16 cellular contexts compared by ENCODE assay signal in genomic region chr10:86188796-86189558, GRCh38.
"Had no signal": no experiment of that assay in that cellular context is flagged by ENCODE, and none has a peak within 500 bp of the region (broad histone marks: within the 10 kb centered on the region; RNA-seq: fewer than 3 reads in every experiment).

No MANE protein-coding gene starts in this region.

- H3K4me3 Mint-ChIP-seq: natural killer cell treated with Interleukin-12 subunit alpha and Interleukin-12 subunit beta and Interleukin-15 and Interleukin-18, amount 100 ng/mL, for 72 hours; neural progenitor cell; stimulated activated naive B cell treated with anti-CD40 and anti-IgM and Interleukin-4, amounts not matched to agents 10 μg/mL and 1 μg/mL and 100 μg/mL, for 72 hours; stimulated activated naive CD8-positive, alpha-beta T cell treated with anti-CD3 and anti-CD28 coated beads, Interleukin-15, amount 100 ng/mL, for 72 hours; type B pancreatic cell had no signal

- H3K9me3 ChIP-seq: pancreas, prostate gland, right lobe of liver, thyroid gland, uterus had no signal

- H3K4me1 Mint-ChIP-seq: neural progenitor cell; stimulated activated naive B cell treated with anti-CD40 and anti-IgM and Interleukin-4, amounts not matched to agents 10 μg/mL and 1 μg/mL and 100 μg/mL, for 72 hours; stimulated activated naive CD8-positive, alpha-beta T cell treated with anti-CD3 and anti-CD28 coated beads, Interleukin-15, amount 100 ng/mL, for 72 hours had no signal

- ATAC-seq: esophagus mucosa; heart left ventricle; natural killer cell treated with Interleukin-12 subunit alpha and Interleukin-12 subunit beta and Interleukin-15 and Interleukin-18, amount 100 ng/mL, for 72 hours; pancreas; right lobe of liver; stimulated activated naive CD8-positive, alpha-beta T cell treated with anti-CD3 and anti-CD28 coated beads, Interleukin-15, amount 100 ng/mL, for 72 hours had no signal

- H3K4me3 ChIP-seq: heart left ventricle, neural progenitor cell, pancreas, prostate gland, right lobe of liver, thyroid gland, uterus had no signal

- H3K4me1 ChIP-seq: heart left ventricle, neural progenitor cell, pancreas, prostate gland, right lobe of liver, thyroid gland, uterus had no signal

- H3K9me3 Mint-ChIP-seq: natural killer cell treated with Interleukin-12 subunit alpha and Interleukin-12 subunit beta and Interleukin-15 and Interleukin-18, amount 100 ng/mL, for 72 hours; neural progenitor cell; stimulated activated naive CD8-positive, alpha-beta T cell treated with anti-CD3 and anti-CD28 coated beads, Interleukin-15, amount 100 ng/mL, for 72 hours; type B pancreatic cell had no signal

- H3K27me3 ChIP-seq: heart left ventricle, neural progenitor cell, pancreas, right lobe of liver, thyroid gland, uterus had no signal

- DNase-seq: cortex of kidney; effector memory CD4-positive, alpha-beta T cell; heart left ventricle; pancreas; stimulated activated CD4-positive, alpha-beta T cell treated with anti-CD3 and anti-CD28 coated beads, Interleukin-2, amount 100 ng/mL, for 24 hours; stimulated activated CD4-positive, alpha-beta T cell treated with anti-CD3 and anti-CD28 coated beads, Interleukin-4, amount 100 ng/mL, for 4 hours; stimulated activated naive B cell treated with anti-CD40 and anti-IgM and Interleukin-4, amounts not matched to agents 10 μg/mL and 1 μg/mL and 100 μg/mL, for 72 hours; stimulated activated naive CD8-positive, alpha-beta T cell treated with anti-CD3 and anti-CD28 coated beads, Interleukin-15, amount 100 ng/mL, for 72 hours had no signal

- H3K36me3 Mint-ChIP-seq: natural killer cell treated with Interleukin-12 subunit alpha and Interleukin-12 subunit beta and Interleukin-15 and Interleukin-18, amount 100 ng/mL, for 72 hours; neural progenitor cell; stimulated activated naive B cell treated with anti-CD40 and anti-IgM and Interleukin-4, amounts not matched to agents 10 μg/mL and 1 μg/mL and 100 μg/mL, for 72 hours; type B pancreatic cell had no signal

- H3K36me3 ChIP-seq: heart left ventricle, neural progenitor cell, pancreas, prostate gland, right lobe of liver, thyroid gland, uterus had no signal

- H3K27ac Mint-ChIP-seq: natural killer cell treated with Interleukin-12 subunit alpha and Interleukin-12 subunit beta and Interleukin-15 and Interleukin-18, amount 100 ng/mL, for 72 hours; neural progenitor cell; stimulated activated naive B cell treated with anti-CD40 and anti-IgM and Interleukin-4, amounts not matched to agents 10 μg/mL and 1 μg/mL and 100 μg/mL, for 72 hours; stimulated activated naive CD8-positive, alpha-beta T cell treated with anti-CD3 and anti-CD28 coated beads, Interleukin-15, amount 100 ng/mL, for 72 hours; type B pancreatic cell had no signal

- H3K27ac ChIP-seq: heart left ventricle, neural progenitor cell, pancreas, prostate gland, right lobe of liver, thyroid gland, uterus had no signal
